Comparison of ENCODE assay signal across 9 cellular contexts in the genomic region with DNA sequence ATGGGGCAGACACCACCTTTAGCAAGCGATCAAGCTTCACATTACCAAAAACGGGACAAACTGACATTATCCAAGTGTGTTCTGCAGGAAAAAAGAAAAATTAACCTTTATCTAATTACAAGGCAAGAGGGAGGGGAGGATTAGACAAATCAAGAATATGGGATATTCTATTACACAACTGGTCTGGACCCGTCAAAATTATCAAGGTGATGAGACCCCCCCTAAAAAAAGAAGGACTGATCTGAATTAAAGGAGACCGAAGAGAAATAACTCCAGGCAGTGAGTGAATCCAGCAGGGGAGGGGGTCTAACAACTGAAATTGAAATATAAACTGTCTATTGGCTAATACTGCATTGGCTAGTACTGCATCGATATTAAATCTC. TPM values are rescaled to one million over a fixed set of nuclear protein-coding genes. Genes with fewer than 3 reads are reported as not detected.
A peak's percentile ranks its signal among the peaks of the same experiment; 100 is the strongest.
DNase-seq lines count a peak whose midpoint lies in the region; ATAC-seq and TF ChIP-seq lines count a peak whose summit lies in the region.
"Had no signal": no experiment of that assay in that cellular context is flagged by ENCODE, and none has a peak within 500 bp of the region (broad histone marks: within the 10 kb centered on the region; RNA-seq: fewer than 3 reads in every experiment).

No MANE protein-coding gene starts in this region.

- H3K4me1 ChIP-seq in SJCRH30 (peaks cover 25% of the 10 kb centered on the region), fibroblast of lung (ENCODE audit: control insufficient read depth, extremely low read depth, insufficient read depth, low read length) (peaks cover 11% of the 10 kb centered on the region), psoas muscle (peaks cover 29% of the 10 kb centered on the region)

- H3K4me3 ChIP-seq in GM06990 (replicated peaks; ENCODE audit: low read depth, low read length) (peak overlapping the region; percentile 70), SJCRH30 (peak overlapping the region; percentile 76), fibroblast of lung (replicated peaks in 1 of 4; ENCODE audit: control extremely low read depth in 1 of 4, insufficient read depth in 1 of 4, low read depth in 3 of 4, low read length in 4 of 4) (peak overlapping the region; percentile 24 to 75 (median 58)), psoas muscle (peak overlapping the region; percentile 58)

- peak overlapping the region; percentile 97 for H3K27ac ChIP-seq in SJCRH30
- peak overlapping the region; percentile 98 for H3K27ac ChIP-seq in fibroblast of lung (ENCODE audit: insufficient read depth, low read length)
- peak overlapping the region; percentile 86 for H3K27ac ChIP-seq in psoas muscle

- no peak for TF ChIP-seq CTCF in GM06990 (IDR thresholded peaks at IDR 0.05; ENCODE audit: insufficient read depth, low read length, poor library complexity, severe bottlenecking)
- TF ChIP-seq CTCF in fibroblast of lung (conservative IDR thresholded peaks at IDR 0.05 in 1 of 2, IDR thresholded peaks at IDR 0.05 in 1 of 2; ENCODE audit: low read depth in 1 of 2, low read length in 2 of 2): no peak
- no peak for TF ChIP-seq CTCF in psoas muscle (IDR thresholded peaks at IDR 0.05)

- peak overlapping the region; percentile 80 for H2AFZ ChIP-seq in fibroblast of lung (ENCODE audit: low read length)

- 29 to 31% (median 30%) methylated on average over 5 of the region's 5 CpGs for WGBS in psoas muscle, 3 donors

- peak overlapping the region; percentile 86 for H3K4me2 ChIP-seq in fibroblast of lung (ENCODE audit: extremely low read depth, insufficient read depth, low read length)

- H3K36me3 ChIP-seq in GM06990 (ENCODE audit: control insufficient read depth, insufficient read depth, low read length) (no peaks in the 10 kb centered on the region; the same call in none of the 2 replicates), SJCRH30 (no peaks in the 10 kb centered on the region), fibroblast of lung (ENCODE audit: control insufficient read depth, insufficient read depth, low read length) (no peaks in the 10 kb centered on the region), psoas muscle (ENCODE audit: insufficient read depth in 1 of 2, low read depth in 1 of 2) (peaks cover 6 to 15% of the 10 kb centered on the region in 2 donors)

- DNase-seq in GM06990 (ENCODE audit: extremely low read depth, insufficient read length): no peak
- DNase-seq in SJCRH30: no peak
- DNase-seq in fibroblast of lung (ENCODE audit: low read depth in 2 of 2): no peak
- no peak for DNase-seq in psoas muscle
- DNase-seq in AG20443 (ENCODE audit: low spot score): no peak
- DNase-seq in NCI-H82 treated with DMSO at 0.1 percent for 48 hours (lab: John Stamatoyannopoulos, UW; ENCODE audit: unreplicated experiment): no peak
- DNase-seq in RKO (ENCODE audit: low spot score): no peak

- no peaks in the 10 kb centered on the region for H3K27me3 ChIP-seq in GM06990 (replicated peaks; ENCODE audit: control insufficient read depth, insufficient read depth, low read length)
- H3K27me3 ChIP-seq in SJCRH30: no peaks in the 10 kb centered on the region
- no peaks in the 10 kb centered on the region for H3K27me3 ChIP-seq in fibroblast of lung (ENCODE audit: control insufficient read depth, insufficient read depth, low read length)
- H3K27me3 ChIP-seq in psoas muscle (ENCODE audit: insufficient read depth in 3 of 3, low read length in 2 of 3): no peaks in the 10 kb centered on the region

- H4K20me1 ChIP-seq in fibroblast of lung (ENCODE audit: control insufficient read depth, extremely low read depth, insufficient read depth, low read length): no peaks in the 10 kb centered on the region

- no peak for ATAC-seq in psoas muscle
- ATAC-seq in HG03354 (IDR thresholded peaks at IDR 0.05; ENCODE audit: poor library complexity, severe bottlenecking, unreplicated experiment): no peak

- no peaks in the 10 kb centered on the region for H3K9me3 ChIP-seq in SJCRH30 (replicated peaks)
- H3K9me3 ChIP-seq in fibroblast of lung (ENCODE audit: control insufficient read depth, insufficient read depth, low read depth, low read length): no peaks in the 10 kb centered on the region
- H3K9me3 ChIP-seq in psoas muscle: no peaks in the 10 kb centered on the region

- peak overlapping the region; percentile 98 for H3K9ac ChIP-seq in fibroblast of lung (ENCODE audit: insufficient read depth, low read length)

- no peaks in the 10 kb centered on the region for H3K79me2 ChIP-seq in fibroblast of lung (ENCODE audit: control insufficient read depth, insufficient read depth, low read length)

- intact Hi-C loops in psoas muscle (cut with DNase I): loop anchor here (5.0 to 10.0 kb wide), 3 partner anchors 166 to 1946 kb away; a partner anchor contains a TSS

RNA-seq across cellular contexts. Expression of a gene that starts 0.4 kb away (rescaled TPM):
- 33.5 and 36.1 TPM in 2 replicates for total RNA-seq in SJCRH30 (2014; rRNA removed; shearing (Covaris generic))
- total RNA-seq in fibroblast of lung: 16.7 and 17.7 TPM in 2 replicates
- 29.7 and 37.3 TPM in 2 replicates for polyA plus RNA-seq in fibroblast of lung
- 25.8 and 29.9 TPM in 2 replicates for polyA plus RNA-seq in fibroblast of lung (2012)
- polyA minus RNA-seq in fibroblast of lung (ENCODE audit: low replicate concordance): 8.8 and 23.0 TPM in 2 replicates
- 10 to 100 TPM; 24.7 to 38.1 (median 29.0) TPM for total RNA-seq in psoas muscle
- 10 to 100 TPM; 26.9 to 74.7 (median 46.9) TPM for polyA plus RNA-seq in psoas muscle

RNA-seq across cellular contexts. Expression of a gene that starts 48.5 kb away (rescaled TPM):
- total RNA-seq in SJCRH30 (2014; rRNA removed; shearing (Covaris generic)): 0.12 TPM in 1 of 2 replicates, not detected in the other
- total RNA-seq in fibroblast of lung (0.26 TPM in 1 of 2 replicates, not detected in the other), psoas muscle (not detected)
- polyA plus RNA-seq in fibroblast of lung (0.06 TPM in 1 of 2 replicates, not detected in the other), psoas muscle (not detected)
- not detected in 2 replicates for polyA plus RNA-seq in fibroblast of lung (2012)
- not detected in 2 replicates for polyA minus RNA-seq in fibroblast of lung (ENCODE audit: low replicate concordance)
- total RNA-seq: T-helper 2 cell treated with Interferon-gamma antibody and Interleukin-4, amounts not matched to agents 100 ng/mL and 5 ng/mL, for 36 hours had no signal
